Comparison of ENCODE assay signal across 17 cellular contexts in genomic region chr2:100423631-100424030, GRCh38. TPM values are rescaled to one million over a fixed set of nuclear protein-coding genes. Genes with fewer than 3 reads are reported as not detected.
DNase-seq lines count a peak whose midpoint lies in the region; ATAC-seq and TF ChIP-seq lines count a peak whose summit lies in the region.
"Had no signal": no experiment of that assay in that cellular context is flagged by ENCODE, and none has a peak within 500 bp of the region (broad histone marks: within the 10 kb centered on the region; RNA-seq: fewer than 3 reads in every experiment).

No MANE protein-coding gene starts in this region.

- CTCF ChIA-PET in BJ (lab: Yijun Ruan, JAX): interaction anchor here (2.5 kb wide), 1 partner anchor 11 kb away, joined by 13 read pairs; no protein-coding TSS in a partner anchor

- intact Hi-C loops in esophagus muscularis mucosa (cut with DNase I) (loop anchor here (5.0 kb wide), 1 partner anchor 139 kb away; the partner anchor contains the start of gene PDCL3), ovary (cut with DNase I) (loop anchor here in 2 of 4 donors (10.0 kb wide), 1 partner anchor 561 kb away; no protein-coding TSS in a partner anchor)
- intact Hi-C loops in activated T-helper 1 cell treated with anti-CD3 and anti-CD28 coated beads, Interleukin-12 subunit alpha, Interleukin-12 subunit beta, Interleukin-2, Interleukin-4 antibody, amounts not matched to agents 30 ng/mL and 10 ng/mL and 1 ng/mL, durations not matched to agents 14 hours and 24 hours and 36 hours (cut with micrococcal nuclease): loop anchor here (10.0 kb wide), 1 partner anchor 561 kb away; no protein-coding TSS in a partner anchor

- TF ChIP-seq CTCF in BJ (IDR thresholded peaks at IDR 0.05; ENCODE audit: insufficient read depth, low read depth, low read length) (no peak), esophagus muscularis mucosa (IDR thresholded peaks at IDR 0.05) (no peak), foreskin fibroblast (IDR thresholded peaks at IDR 0.05; ENCODE audit: low read depth, low read length) (no peak), ovary (IDR thresholded peaks at IDR 0.05) (no peak), upper lobe of left lung (IDR thresholded peaks at IDR 0.05) (no peak)

- peaks cover 5% of the 10 kb centered on the region for H3K4me1 Mint-ChIP-seq in activated T-helper 1 cell treated with anti-CD3 and anti-CD28 coated beads, Interleukin-12 subunit alpha, Interleukin-12 subunit beta, Interleukin-2, Interleukin-4 antibody, amounts not matched to agents 30 ng/mL and 10 ng/mL and 1 ng/mL, durations not matched to agents 14 hours and 24 hours and 36 hours (ENCODE audit: low read depth)

- H3K4me3 ChIP-seq in BJ (ENCODE audit: low read depth, low read length) (no peak overlapping the region), esophagus muscularis mucosa (no peak overlapping the region), foreskin fibroblast (ENCODE audit: low read depth in 1 of 2, low read length in 2 of 2) (no peak overlapping the region), ovary (no peak overlapping the region), upper lobe of left lung (no peak overlapping the region)
- H3K4me3 ChIP-seq: GM23248 had no signal

- H3K27ac ChIP-seq in esophagus muscularis mucosa (replicated peaks in 1 of 4) (no peak overlapping the region), ovary (no peak overlapping the region), upper lobe of left lung (no peak overlapping the region)
- H3K27ac ChIP-seq: GM23248 had no signal

- no peaks in the 10 kb centered on the region for H3K9me3 Mint-ChIP-seq in activated T-helper 1 cell treated with anti-CD3 and anti-CD28 coated beads, Interleukin-12 subunit alpha, Interleukin-12 subunit beta, Interleukin-2, Interleukin-4 antibody, amounts not matched to agents 30 ng/mL and 10 ng/mL and 1 ng/mL, durations not matched to agents 14 hours and 24 hours and 36 hours
- H3K9me3 Mint-ChIP-seq: CD14-positive monocyte; CD8-positive, alpha-beta T cell had no signal

- POLR2A ChIA-PET in BJ (lab: Charles Lee): no interaction called here

- TF ChIP-seq EP300 in esophagus muscularis mucosa (IDR thresholded peaks at IDR 0.05): no peak
- no peak for TF ChIP-seq EP300 in ovary (IDR thresholded peaks at IDR 0.05)
- no peak for TF ChIP-seq EP300 in upper lobe of left lung (IDR thresholded peaks at IDR 0.05)

- no peak overlapping the region for H3K4me3 Mint-ChIP-seq in activated T-helper 1 cell treated with anti-CD3 and anti-CD28 coated beads, Interleukin-12 subunit alpha, Interleukin-12 subunit beta, Interleukin-2, Interleukin-4 antibody, amounts not matched to agents 30 ng/mL and 10 ng/mL and 1 ng/mL, durations not matched to agents 14 hours and 24 hours and 36 hours
- H3K4me3 Mint-ChIP-seq: CD14-positive monocyte; CD8-positive, alpha-beta T cell had no signal

- WGBS in esophagus muscularis mucosa: 92% methylated on average over 1 of the region's 1 CpG
- WGBS in ovary, 3 donors: 74 to 81% (median 76%) methylated on average over 1 of the region's 1 CpG
- 91 to 100% methylated on average over 1 of the region's 1 CpG for WGBS in upper lobe of left lung, 2 donors

- ATAC-seq in upper lobe of left lung (ENCODE audit: low FRiP score in 2 of 2): no peak
- ATAC-seq: CD8-positive, alpha-beta T cell; HCT116; HepG2 had no signal

- H3K27ac Mint-ChIP-seq in activated T-helper 1 cell treated with anti-CD3 and anti-CD28 coated beads, Interleukin-12 subunit alpha, Interleukin-12 subunit beta, Interleukin-2, Interleukin-4 antibody, amounts not matched to agents 30 ng/mL and 10 ng/mL and 1 ng/mL, durations not matched to agents 14 hours and 24 hours and 36 hours: no peak overlapping the region
- H3K27ac Mint-ChIP-seq: CD14-positive monocyte; CD8-positive, alpha-beta T cell had no signal

- TF ChIP-seq POLR2A in esophagus muscularis mucosa (IDR thresholded peaks at IDR 0.05; ENCODE audit: low read depth) (no peak), ovary (IDR thresholded peaks at IDR 0.05) (no peak), upper lobe of left lung (IDR thresholded peaks at IDR 0.05) (no peak)

- H3K9me3 ChIP-seq in esophagus muscularis mucosa (no peaks in the 10 kb centered on the region), ovary (no peaks in the 10 kb centered on the region), upper lobe of left lung (no peaks in the 10 kb centered on the region)
- H3K9me3 ChIP-seq: BE2C had no signal

- H3K27me3 ChIP-seq in BJ (ENCODE audit: control insufficient read depth, insufficient read depth, low read length): no peaks in the 10 kb centered on the region; the same call in 1 of the 2 replicates
- no peaks in the 10 kb centered on the region for H3K27me3 ChIP-seq in esophagus muscularis mucosa
- H3K27me3 ChIP-seq in ovary: no peaks in the 10 kb centered on the region
- no peaks in the 10 kb centered on the region for H3K27me3 ChIP-seq in upper lobe of left lung
- H3K27me3 ChIP-seq: BE2C had no signal

- H3K36me3 Mint-ChIP-seq in activated T-helper 1 cell treated with anti-CD3 and anti-CD28 coated beads, Interleukin-12 subunit alpha, Interleukin-12 subunit beta, Interleukin-2, Interleukin-4 antibody, amounts not matched to agents 30 ng/mL and 10 ng/mL and 1 ng/mL, durations not matched to agents 14 hours and 24 hours and 36 hours (ENCODE audit: low read depth): no peaks in the 10 kb centered on the region
- H3K36me3 Mint-ChIP-seq: CD14-positive monocyte; CD8-positive, alpha-beta T cell had no signal

- H3K4me1 ChIP-seq in esophagus muscularis mucosa: peaks cover 0 to 17% (median 16%) of the 10 kb centered on the region in 4 donors
- H3K4me1 ChIP-seq in ovary (ENCODE audit: insufficient read depth): no peaks in the 10 kb centered on the region
- H3K4me1 ChIP-seq in upper lobe of left lung: no peaks in the 10 kb centered on the region
- H3K4me1 ChIP-seq: BE2C had no signal

- peak; percentile 49 for DNase-seq in BJ (ENCODE audit: low read depth)
- peak; percentile 85 for DNase-seq in HS-5 (ENCODE audit: low read depth)
- peak; percentile 50 for DNase-seq in esophagus muscularis mucosa (ENCODE audit: extremely low spot score)
- DNase-seq in foreskin fibroblast: peak; percentile 30 to 76
- no peak for DNase-seq in ovary
- DNase-seq in activated T-helper 1 cell treated with anti-CD3 and anti-CD28 coated beads, Interleukin-12 subunit alpha, Interleukin-12 subunit beta, Interleukin-2, Interleukin-4 antibody, amounts not matched to agents 30 ng/mL and 10 ng/mL and 1 ng/mL, durations not matched to agents 14 hours and 24 hours and 36 hours (ENCODE audit: low spot score): no peak
- DNase-seq in upper lobe of left lung: no peak
- DNase-seq: ACHN; BE2C; CD8-positive, alpha-beta T cell; COR-L47; DND-41; GM23248 had no signal

- H3K36me3 ChIP-seq in BJ (ENCODE audit: control insufficient read depth, insufficient read depth, low read length): no peaks in the 10 kb centered on the region
- H3K36me3 ChIP-seq in esophagus muscularis mucosa: no peaks in the 10 kb centered on the region
- no peaks in the 10 kb centered on the region for H3K36me3 ChIP-seq in ovary
- H3K36me3 ChIP-seq in upper lobe of left lung: no peaks in the 10 kb centered on the region
- H3K36me3 ChIP-seq: BE2C had no signal

- peaks cover 17% of the 10 kb centered on the region for H3K27me3 Mint-ChIP-seq in activated T-helper 1 cell treated with anti-CD3 and anti-CD28 coated beads, Interleukin-12 subunit alpha, Interleukin-12 subunit beta, Interleukin-2, Interleukin-4 antibody, amounts not matched to agents 30 ng/mL and 10 ng/mL and 1 ng/mL, durations not matched to agents 14 hours and 24 hours and 36 hours (ENCODE audit: insufficient read depth)

RNA-seq across cellular contexts. Expression of gene CHST10, which starts 6.2 kb away (rescaled TPM):
- polyA plus RNA-seq in BJ (2011; rRNA removed) (11.5 and 11.7 TPM in 2 replicates), ovary (10 to 100 TPM in 1 of 2 donors, 1 to 10 TPM in 1; 10.0 to 23.7 TPM)
- 4.7 and 6.1 TPM in 2 replicates for polyA minus RNA-seq in BJ (2011; rRNA and poly(A)+ RNA removed)
- total RNA-seq in esophagus muscularis mucosa (10 to 100 TPM; 10.8 to 17.0 (median 13.5) TPM), ovary (10 to 100 TPM; 11.9 to 23.6 (median 15.8) TPM), upper lobe of left lung (10 to 100 TPM in 1 of 6 donors, 1 to 10 TPM in 5; 2.1 to 14.7 (median 7.9) TPM)
- 7.4 and 7.8 TPM in 2 replicates for total RNA-seq in activated T-helper 1 cell treated with anti-CD3 and anti-CD28 coated beads, Interleukin-12 subunit alpha, Interleukin-12 subunit beta, Interleukin-2, Interleukin-4 antibody, amounts not matched to agents 30 ng/mL and 10 ng/mL and 1 ng/mL, durations not matched to agents 14 hours and 24 hours and 36 hours

RNA-seq across cellular contexts. Expression of gene NMS, which starts 46.7 kb away (rescaled TPM):
- polyA plus RNA-seq in BJ (2011; rRNA removed) (not detected in 2 replicates), ovary (not detected)
- polyA minus RNA-seq in BJ (2011; rRNA and poly(A)+ RNA removed): not detected in 2 replicates
- total RNA-seq in esophagus muscularis mucosa (not detected), ovary (not detected), upper lobe of left lung (not detected)
- not detected in 2 replicates for total RNA-seq in activated T-helper 1 cell treated with anti-CD3 and anti-CD28 coated beads, Interleukin-12 subunit alpha, Interleukin-12 subunit beta, Interleukin-2, Interleukin-4 antibody, amounts not matched to agents 30 ng/mL and 10 ng/mL and 1 ng/mL, durations not matched to agents 14 hours and 24 hours and 36 hours
- total RNA-seq: A172; CD8-positive, alpha-beta T cell; GM23248; HepG2 had no signal
- polyA plus RNA-seq: CD14-positive monocyte, GM23248, HepG2 had no signal

Comparison
In these comparisons a context has a peak if more than half of its experiments do, and no peak if none do; other contexts are left out.
1. DNase-seq: peak in BJ (single experiment), HS-5 (single experiment), esophagus muscularis mucosa (single experiment) and foreskin fibroblast (2 of 2); none in ovary (0 of 5), activated T-helper 1 cell treated with anti-CD3 and anti-CD28 coated beads, Interleukin-12 subunit alpha, Interleukin-12 subunit beta, Interleukin-2, Interleukin-4 antibody, amounts not matched to agents 30 ng/mL and 10 ng/mL and 1 ng/mL, durations not matched to agents 14 hours and 24 hours and 36 hours (single experiment) and upper lobe of left lung (0 of 2).